8 cellular contexts compared by ENCODE assay signal in the genomic region with DNA sequence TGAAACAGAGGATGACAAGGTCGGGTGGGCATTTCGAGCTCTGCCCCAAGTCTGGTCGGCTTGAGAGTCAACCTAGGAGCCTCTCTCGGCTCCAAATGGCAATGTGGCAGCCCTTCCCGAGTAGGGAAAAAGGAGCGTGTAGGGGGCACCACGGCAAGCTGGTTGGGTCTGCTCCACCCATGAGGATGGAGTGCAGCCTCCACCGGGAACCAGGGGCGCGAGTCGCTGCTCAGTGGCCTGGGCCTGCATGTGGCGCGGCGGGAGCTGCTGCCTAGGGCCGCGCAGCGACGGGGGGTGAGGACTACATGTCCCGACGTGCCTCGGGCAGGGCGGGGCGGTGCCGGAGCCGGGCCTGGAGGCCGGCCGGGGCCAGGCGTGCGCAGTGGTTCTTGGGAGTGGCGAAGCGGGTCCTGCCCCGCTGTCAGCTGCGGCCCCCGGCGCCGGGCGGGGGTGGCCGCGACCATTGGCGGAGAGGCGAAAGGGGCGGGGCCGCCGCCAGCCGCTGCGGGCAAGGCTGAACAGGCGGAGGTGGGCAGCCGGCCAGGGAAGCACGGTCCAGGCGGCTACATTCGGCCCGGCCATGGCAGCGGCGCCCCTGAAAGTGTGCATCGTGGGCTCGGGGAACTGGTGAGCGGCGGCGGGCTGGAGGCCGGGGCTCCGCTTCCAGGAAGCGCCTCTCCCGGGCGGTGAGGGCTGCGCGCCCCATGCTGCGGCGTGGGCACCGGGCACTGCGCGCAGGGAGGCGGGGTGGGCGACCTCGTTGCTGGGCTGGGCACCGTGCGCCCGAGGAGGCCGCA. TPM values are rescaled to one million over a fixed set of nuclear protein-coding genes. Genes with fewer than 3 reads are reported as not detected.
DNase-seq lines count a peak whose midpoint lies in the region; ATAC-seq and TF ChIP-seq lines count a peak whose summit lies in the region.

Gene GPD1L, plus strand, starts transcription at position 489 of the 797 bp plus-strand sequence. Its CDS starts 92 bp downstream, at position 581.

- peak within 1 kb of the TSS; percentile 71 to 86 for H3K27ac ChIP-seq in coronary artery

- peak within 1 kb of the TSS; percentile 84 for H3K27ac Mint-ChIP-seq in activated CD4-positive, alpha-beta T cell treated with anti-CD3 and anti-CD28 coated beads, Interleukin-2, amount 10 ng/mL, durations not matched to agents 7 days and 5 days

- H3K27me3 ChIP-seq in BJ (ENCODE audit: control insufficient read depth, insufficient read depth, low read length) = no peaks in the 10 kb centered on the region

- peak within 1 kb of the TSS; percentile 93 for H3K4me3 Mint-ChIP-seq in activated CD4-positive, alpha-beta T cell treated with anti-CD3 and anti-CD28 coated beads, Interleukin-2, amount 10 ng/mL, durations not matched to agents 7 days and 5 days

- ATAC-seq in GM19328 (IDR thresholded peaks at IDR 0.05; ENCODE audit: unreplicated experiment) (peak; percentile 100), HG03469 (IDR thresholded peaks at IDR 0.05; ENCODE audit: unreplicated experiment) (peak; percentile 98)

- H3K4me3 ChIP-seq in BJ (ENCODE audit: low read depth, low read length) (peak within 1 kb of the TSS; percentile 71), coronary artery (peak within 1 kb of the TSS; percentile 95)

- TF ChIP-seq CTCF in BJ (IDR thresholded peaks at IDR 0.05; ENCODE audit: insufficient read depth, low read depth, low read length) (no peak), coronary artery (IDR thresholded peaks at IDR 0.05) (no peak)

- peaks cover 20% of the 10 kb centered on the region for H3K36me3 Mint-ChIP-seq in activated CD4-positive, alpha-beta T cell treated with anti-CD3 and anti-CD28 coated beads, Interleukin-2, amount 10 ng/mL, durations not matched to agents 7 days and 5 days (ENCODE audit: low read depth)

- no peaks in the 10 kb centered on the region for H3K27me3 Mint-ChIP-seq in activated CD4-positive, alpha-beta T cell treated with anti-CD3 and anti-CD28 coated beads, Interleukin-2, amount 10 ng/mL, durations not matched to agents 7 days and 5 days

- peaks cover 38% of the 10 kb centered on the region for H3K4me1 Mint-ChIP-seq in activated CD4-positive, alpha-beta T cell treated with anti-CD3 and anti-CD28 coated beads, Interleukin-2, amount 10 ng/mL, durations not matched to agents 7 days and 5 days

- peaks cover 8% of the 10 kb centered on the region for H3K9me3 Mint-ChIP-seq in activated CD4-positive, alpha-beta T cell treated with anti-CD3 and anti-CD28 coated beads, Interleukin-2, amount 10 ng/mL, durations not matched to agents 7 days and 5 days

- POLR2A ChIA-PET in BJ (lab: Charles Lee) = no interaction called here
- POLR2A ChIA-PET in activated CD4-positive, alpha-beta T cell treated with anti-CD3 and anti-CD28 coated beads, Interleukin-2, amount 10 ng/mL, durations not matched to agents 7 days and 5 days (lab: Charles Lee) = no interaction called here

- CTCF ChIA-PET in BJ (lab: Yijun Ruan, JAX) = interaction anchor here (0.6 kb wide), 2 partner anchors 249 to 782 kb away, joined by 3 read pairs; no protein-coding TSS in a partner anchor
- CTCF ChIA-PET in activated CD4-positive, alpha-beta T cell treated with anti-CD3 and anti-CD28 coated beads, Interleukin-2, amount 10 ng/mL, durations not matched to agents 7 days and 5 days (lab: Charles Lee) = interaction anchor here (0.6 kb wide), 1 partner anchor 106 kb away, joined by 3 read pairs; no protein-coding TSS in a partner anchor

- H3K36me3 ChIP-seq in BJ (ENCODE audit: control insufficient read depth, insufficient read depth, low read length) = no peaks in the 10 kb centered on the region

- peak; percentile 61 for DNase-seq in BJ (ENCODE audit: low read depth)
- DNase-seq in NCI-H526 (lab: John Stamatoyannopoulos, UW) = peak; percentile 76 to 96
- peak; percentile 92 for DNase-seq in activated CD4-positive, alpha-beta T cell treated with anti-CD3 and anti-CD28 coated beads, Interleukin-2, amount 10 ng/mL, durations not matched to agents 7 days and 5 days
- peak; percentile 96 for DNase-seq in coronary artery (ENCODE audit: low spot score)
- DNase-seq in left kidney (ENCODE audit: low read depth, low spot score) = peak; percentile 98
- DNase-seq in stimulated activated CD4-positive, alpha-beta T cell treated with anti-CD3 and anti-CD28 coated beads, Interleukin-1b, Interleukin-23, amount 100 ng/mL, for 48 hours = peak; percentile 94

RNA-seq across cellular contexts. Expression of gene GPD1L, which starts in this region (rescaled TPM):
- 4.2 TPM in 2 replicates for polyA plus RNA-seq in BJ (2011; rRNA removed)
- polyA minus RNA-seq in BJ (2011; rRNA and poly(A)+ RNA removed) = 2.3 and 4.0 TPM in 2 replicates
- 10 to 100 TPM; 21.5 to 25.5 TPM for total RNA-seq in activated CD4-positive, alpha-beta T cell treated with anti-CD3 and anti-CD28 coated beads, Interleukin-2, amount 10 ng/mL, durations not matched to agents 7 days and 5 days

Comparison
In these comparisons a context has a peak if more than half of its experiments do, and no peak if none do; other contexts are left out.
1. Peak in every context shown above with its lines: DNase-seq, ATAC-seq, H3K4me3 ChIP-seq and H3K27ac ChIP-seq.